27 cellular contexts compared by ENCODE assay signal in the genomic region with DNA sequence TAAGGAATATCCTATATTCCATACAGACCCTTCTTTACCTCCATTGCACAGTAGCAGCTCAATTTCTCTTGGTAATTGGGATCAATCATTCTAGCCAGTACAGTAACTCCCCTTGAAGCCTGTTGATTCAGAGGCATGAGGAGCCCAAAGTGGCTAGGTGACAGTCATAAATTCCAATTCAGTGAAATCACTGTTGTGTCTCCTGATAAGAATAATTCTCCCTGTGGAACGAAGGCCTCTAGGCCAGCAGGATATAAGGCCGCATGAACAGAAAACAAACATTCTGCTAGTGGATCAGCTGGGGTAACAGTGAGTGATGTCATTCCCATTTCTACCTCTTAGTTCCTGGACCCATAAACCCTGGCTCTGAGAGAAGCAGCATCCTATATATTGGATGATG.
"Had no signal": no experiment of that assay in that cellular context is flagged by ENCODE, and none has a peak within 500 bp of the region (broad histone marks: within the 10 kb centered on the region; RNA-seq: fewer than 3 reads in every experiment).

No MANE protein-coding gene starts in this region.

- H3K4me1 ChIP-seq: parathyroid adenoma, right lobe of liver, stomach, transverse colon had no signal

- H3K4me3 Mint-ChIP-seq: activated naive CD4-positive, alpha-beta T cell treated with anti-CD3 and anti-CD28 coated beads for 36 hours; activated naive CD8-positive, alpha-beta T cell treated with anti-CD3 and anti-CD28 coated beads, Interleukin-2, amount 10 ng/mL, durations not matched to agents 7 days and 5 days; activated T-cell treated with anti-CD3 and anti-CD28 coated beads, Interleukin-2, amount 50 U/mL, for 72 hours; dendritic cell treated with granulocyte-macrophage colony-stimulating factor and Interleukin-4, amounts not matched to agents 40 ng/mL and 50 ng/mL, for 4 days; immature natural killer cell; nephron progenitor cell; stimulated activated effector memory CD8-positive, alpha-beta T cell treated with anti-CD3 and anti-CD28 coated beads, Interleukin-12 subunit alpha, Interleukin-12 subunit beta, amount 100 ng/mL, for 72 hours; WTC11 had no signal

- FAIRE-seq: small intestine had no signal

- ATAC-seq: activated T-cell treated with anti-CD3 and anti-CD28 coated beads, Interleukin-2, amount 50 U/mL, for 72 hours; left cardiac atrium; mucosa of descending colon; right lobe of liver; SK-N-SH treated with all-trans-retinoic acid at 6 μM for 48 hours; stimulated activated effector memory CD8-positive, alpha-beta T cell treated with anti-CD3 and anti-CD28 coated beads, Interleukin-12 subunit alpha, Interleukin-12 subunit beta, amount 100 ng/mL, for 72 hours; WTC11 had no signal

- H3K4me1 Mint-ChIP-seq: activated naive CD8-positive, alpha-beta T cell treated with anti-CD3 and anti-CD28 coated beads, Interleukin-2, amount 10 ng/mL, durations not matched to agents 7 days and 5 days; immature natural killer cell; stimulated activated effector memory CD8-positive, alpha-beta T cell treated with anti-CD3 and anti-CD28 coated beads, Interleukin-12 subunit alpha, Interleukin-12 subunit beta, amount 100 ng/mL, for 72 hours; WTC11 had no signal

- H2AFZ ChIP-seq: parathyroid adenoma had no signal

- H3K36me3 ChIP-seq: right lobe of liver, stomach, transverse colon had no signal

- H3K27ac Mint-ChIP-seq: activated naive CD4-positive, alpha-beta T cell treated with anti-CD3 and anti-CD28 coated beads for 36 hours; activated naive CD8-positive, alpha-beta T cell treated with anti-CD3 and anti-CD28 coated beads, Interleukin-2, amount 10 ng/mL, durations not matched to agents 7 days and 5 days; activated T-cell treated with anti-CD3 and anti-CD28 coated beads, Interleukin-2, amount 50 U/mL, for 72 hours; dendritic cell treated with granulocyte-macrophage colony-stimulating factor and Interleukin-4, amounts not matched to agents 40 ng/mL and 50 ng/mL, for 4 days; immature natural killer cell; nephron progenitor cell; stimulated activated effector memory CD8-positive, alpha-beta T cell treated with anti-CD3 and anti-CD28 coated beads, Interleukin-12 subunit alpha, Interleukin-12 subunit beta, amount 100 ng/mL, for 72 hours; WTC11 had no signal

- H3K9me3 ChIP-seq: right lobe of liver had no signal

- H3K27me3 ChIP-seq: right lobe of liver, stomach, transverse colon had no signal

- H3K36me3 Mint-ChIP-seq: activated naive CD8-positive, alpha-beta T cell treated with anti-CD3 and anti-CD28 coated beads, Interleukin-2, amount 10 ng/mL, durations not matched to agents 7 days and 5 days; immature natural killer cell; stimulated activated effector memory CD8-positive, alpha-beta T cell treated with anti-CD3 and anti-CD28 coated beads, Interleukin-12 subunit alpha, Interleukin-12 subunit beta, amount 100 ng/mL, for 72 hours had no signal

- DNase-seq: activated CD4-positive, alpha-beta T cell treated with anti-CD3 and anti-CD28 coated beads for 4 hours; activated CD4-positive, alpha-beta T cell treated with anti-CD3 and anti-CD28 coated beads, Interleukin-2, amount 50 U/mL, for 48 hours; activated effector memory CD4-positive, alpha-beta T cell treated with Interleukin-2 at 50 U/mL for 16 hours; activated naive CD4-positive, alpha-beta T cell treated with anti-CD3 and anti-CD28 coated beads for 36 hours; activated naive CD8-positive, alpha-beta T cell treated with anti-CD3 and anti-CD28 coated beads, Interleukin-2, amount 10 ng/mL, durations not matched to agents 7 days and 5 days; activated T-cell treated with anti-CD3 and anti-CD28 coated beads, Interleukin-2, amount 50 U/mL, for 72 hours; amniotic stem cell; effector CD4-positive, alpha-beta T cell; erythroblast; foreskin fibroblast; immature natural killer cell; left cardiac atrium; mesenchymal stem cell; mucosa of descending colon; nephron progenitor cell; right lobe of liver; small intestine; stimulated activated CD4-positive, alpha-beta T cell treated with anti-CD3 and anti-CD28 coated beads, Interleukin-2, amount 100 ng/mL, for 24 hours; stomach; T-helper 1 cell; T-helper 9 cell; transverse colon had no signal

- H3K27ac ChIP-seq: parathyroid adenoma, right lobe of liver, stomach, transverse colon had no signal

- H3K79me2 ChIP-seq: parathyroid adenoma had no signal

- H3K4me3 ChIP-seq: mucosa of descending colon, right lobe of liver, stomach, transverse colon had no signal

- H3K27me3 Mint-ChIP-seq: activated naive CD8-positive, alpha-beta T cell treated with anti-CD3 and anti-CD28 coated beads, Interleukin-2, amount 10 ng/mL, durations not matched to agents 7 days and 5 days; dendritic cell treated with granulocyte-macrophage colony-stimulating factor and Interleukin-4, amounts not matched to agents 40 ng/mL and 50 ng/mL, for 4 days had no signal

- H3K9ac ChIP-seq: parathyroid adenoma had no signal
